Comparison of ENCODE assay signal across 8 cellular contexts in the genomic region with DNA sequence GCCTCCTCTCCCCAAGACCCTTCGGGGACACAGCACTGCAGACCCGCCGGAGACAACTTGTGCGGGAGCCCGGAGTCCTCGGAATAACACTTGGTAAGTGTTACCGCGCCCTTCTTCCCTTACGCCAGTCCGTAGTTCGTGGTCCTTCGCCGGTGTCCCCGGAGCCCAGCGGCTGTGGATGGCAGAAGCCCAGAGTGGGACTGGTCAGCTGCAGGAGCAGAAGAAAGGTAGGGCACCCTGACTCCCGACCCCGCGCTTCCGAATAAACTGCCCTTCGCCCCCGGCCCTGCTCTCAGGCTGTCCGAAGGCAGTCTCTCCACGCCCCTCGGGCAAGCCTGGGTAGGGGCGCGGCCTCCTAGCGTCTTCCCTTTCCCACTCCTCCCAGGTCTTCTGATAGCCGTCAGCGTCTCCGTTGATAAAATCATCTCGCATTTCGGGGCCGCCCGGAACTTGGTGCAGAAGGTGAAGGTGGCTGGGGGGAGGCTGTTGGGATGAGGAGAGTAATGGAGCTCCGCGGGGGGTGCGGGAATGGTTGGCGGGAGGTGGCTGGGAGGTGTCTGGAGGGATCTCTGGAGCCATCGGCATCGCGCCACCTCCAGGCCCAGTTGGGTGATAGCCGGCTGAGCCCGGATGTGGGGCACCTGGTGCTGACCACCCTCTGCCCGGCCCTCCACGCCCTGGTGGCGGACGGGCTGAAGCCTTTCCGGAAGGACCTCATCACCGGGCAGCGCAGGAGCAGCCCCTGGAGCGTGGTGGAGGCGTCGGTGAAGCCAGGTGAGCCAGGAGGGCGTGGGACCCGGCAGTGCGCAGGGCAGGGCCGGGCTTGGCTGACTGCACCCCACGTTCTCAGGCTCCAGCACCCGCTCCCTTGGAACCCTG. TPM values are rescaled to one million over a fixed set of nuclear protein-coding genes. Genes with fewer than 3 reads are reported as not detected.
DNase-seq lines count a peak whose midpoint lies in the region; ATAC-seq and TF ChIP-seq lines count a peak whose summit lies in the region.

No MANE protein-coding gene starts in this region.

- H3K4me3 ChIP-seq in IMR-90 (ENCODE audit: insufficient read depth, low read depth, low read length) (peak overlapping the region; percentile 58), SJCRH30 (peak overlapping the region; percentile 76), right lobe of liver (peak overlapping the region; percentile 73 to 93 (median 87))

- intact Hi-C loops in IMR-90 (cut with micrococcal nuclease) (loop anchor here (5.0 to 10.0 kb wide), 3 partner anchors 120 to 322 kb away; partner anchors contain the start of genes MTX1 and THBS3), right lobe of liver (cut with DNase I) (loop anchor here (5.0 kb wide), 2 partner anchors 48 to 73 kb away; partner anchors contain the start of gene HCN3 (in 2 of the 2))
- intact Hi-C loops in dendritic cell treated with granulocyte-macrophage colony-stimulating factor and Interleukin-4, amounts not matched to agents 40 ng/mL and 50 ng/mL, for 4 days (cut with micrococcal nuclease) = loop anchor here (2.0 kb wide), 1 partner anchor 74 kb away; no protein-coding TSS in a partner anchor

- in situ Hi-C loops in IMR-90 (cut with MboI; ENCODE audit: low sequenced_read_pairs) = no loop called here

- H3K79me1 ChIP-seq in IMR-90 (ENCODE audit: low read depth in 1 of 2, low read length in 2 of 2) = peaks cover 11 to 58% of the 10 kb centered on the region in 2 experiments

- H3K36me3 ChIP-seq in IMR-90 (ENCODE audit: control insufficient read depth, insufficient read depth, low read length) = peaks cover 19% of the 10 kb centered on the region
- H3K36me3 ChIP-seq in SJCRH30 = no peaks in the 10 kb centered on the region; the same call in 1 of the 2 replicates
- peaks cover 0 to under 1% (median 0%) of the 10 kb centered on the region in 4 donors for H3K36me3 ChIP-seq in right lobe of liver

- peaks cover 53% of the 10 kb centered on the region for H3K4me1 Mint-ChIP-seq in dendritic cell treated with granulocyte-macrophage colony-stimulating factor and Interleukin-4, amounts not matched to agents 40 ng/mL and 50 ng/mL, for 4 days (ENCODE audit: low read depth)

- H3K56ac ChIP-seq in IMR-90 (ENCODE audit: extremely low read depth, insufficient read depth, low read length) = peak overlapping the region; percentile 60

- H2BK20ac ChIP-seq in IMR-90 (ENCODE audit: low read depth, low read length) = no peak overlapping the region

- H2BK15ac ChIP-seq in IMR-90 (ENCODE audit: low read depth, low read length) = 0 out of 3 replicates have a peak overlapping the region, but pooled peaks have one; percentile 38

- H3K9ac ChIP-seq in IMR-90 (ENCODE audit: low read depth, low read length) = peak overlapping the region; percentile 75

- H3K9me3 Mint-ChIP-seq in dendritic cell treated with granulocyte-macrophage colony-stimulating factor and Interleukin-4, amounts not matched to agents 40 ng/mL and 50 ng/mL, for 4 days = no peaks in the 10 kb centered on the region

- no TSS peak for BruUV-seq in IMR-90 (replicated peaks; lab: Mats Ljungman, UMichigan)

- peak overlapping the region; percentile 98 for H2AFZ ChIP-seq in IMR-90 (replicated peaks; ENCODE audit: low read length, poor library complexity)

- ATAC-seq in IMR-90 (ENCODE audit: low read depth) (no peak), right lobe of liver (peak in 3 of 4 donors; percentile 0 to 2 (median 1)), HG02885 (IDR thresholded peaks at IDR 0.05; ENCODE audit: poor library complexity, unreplicated experiment) (no peak)

- dilution Hi-C loops in IMR-90 (cut with HindIII; ENCODE audit: low sequenced_read_pairs, unreplicated experiment) = no loop called here

- H3K9me3 ChIP-seq in IMR-90 (ENCODE audit: control insufficient read depth, insufficient read depth, low read length) (no peaks in the 10 kb centered on the region), SJCRH30 (replicated peaks) (no peaks in the 10 kb centered on the region), right lobe of liver (no peaks in the 10 kb centered on the region)

- peak overlapping the region; percentile 89 for H3K27ac Mint-ChIP-seq in dendritic cell treated with granulocyte-macrophage colony-stimulating factor and Interleukin-4, amounts not matched to agents 40 ng/mL and 50 ng/mL, for 4 days

- CTCF ChIA-PET in IMR-90 (lab: Yijun Ruan, JAX) = interaction anchor here (0.6 to 1.6 kb wide), 3 partner anchors 13 to 383 kb away, joined by 4 to 5 read pairs (median 5); no protein-coding TSS in a partner anchor

- TF ChIP-seq RAD21 in IMR-90 (IDR thresholded peaks at IDR 0.05; ENCODE audit: low read length) = peak; percentile 24; the same call in 1 of the 2 replicates

- H3K9me1 ChIP-seq in IMR-90 (ENCODE audit: insufficient read depth, low read length) = peaks cover 15% of the 10 kb centered on the region; the same call in 1 of the 2 replicates

- DNase-seq in NCI-H2227 (lab: John Stamatoyannopoulos, UW; ENCODE audit: unreplicated experiment) (peak; percentile 72), NCI-H2227 treated with DMSO at 0.1 percent for 48 hours (lab: John Stamatoyannopoulos, UW) (no peak), IMR-90 (peak; percentile 40), SJCRH30 (peak in 1 of 2 experiments; percentile 37), right lobe of liver (peak in 2 of 3 donors; percentile 67 to 68), substantia nigra (lab: John Stamatoyannopoulos, UW) (peak in 17 of 49 donors; percentile 20 to 68 (median 38))

- no peak for TF ChIP-seq POLR2A in IMR-90 (IDR thresholded peaks at IDR 0.05; ENCODE audit: low read depth, low read length)
- no peak for TF ChIP-seq POLR2A in right lobe of liver (IDR thresholded peaks at IDR 0.05)

- peaks cover 6% of the 10 kb centered on the region for H3K27me3 Mint-ChIP-seq in dendritic cell treated with granulocyte-macrophage colony-stimulating factor and Interleukin-4, amounts not matched to agents 40 ng/mL and 50 ng/mL, for 4 days

- H3K27ac ChIP-seq in IMR-90 (ENCODE audit: insufficient read depth, low read length) (peak overlapping the region; percentile 78), SJCRH30 (peak overlapping the region; percentile 11), right lobe of liver (peak overlapping the region; percentile 50 to 94 (median 84)), substantia nigra (ENCODE audit: low read depth, low read length, poor library complexity, severe bottlenecking) (peak overlapping the region; percentile 80)

- H2BK5ac ChIP-seq in IMR-90 (ENCODE audit: low read depth, low read length, poor library complexity, severe bottlenecking) = peak overlapping the region; percentile 72

- POLR2A ChIA-PET in IMR-90 (lab: Charles Lee; ENCODE audit: unreplicated experiment) = no interaction called here

- peak overlapping the region; percentile 95 for H3K4me2 ChIP-seq in IMR-90 (ENCODE audit: low read depth, low read length)

- H4K5ac ChIP-seq in IMR-90 (ENCODE audit: low read depth, low read length) = 0 out of 2 replicates have a peak overlapping the region, but pooled peaks have one; percentile 11

- H4K8ac ChIP-seq in IMR-90 (ENCODE audit: low read depth in 2 of 2, low read length in 2 of 2) = peak overlapping the region; percentile 49 to 54; a peak in 3 of 4 replicates

- peak overlapping the region; percentile 51 for H4K91ac ChIP-seq in IMR-90 (ENCODE audit: insufficient read depth, low read depth, low read length)

- H3K4ac ChIP-seq in IMR-90 (ENCODE audit: low read depth, low read length) = peak overlapping the region; percentile 60

- H3K18ac ChIP-seq in IMR-90 (ENCODE audit: low read depth, low read length) = peak overlapping the region; percentile 16; the same call in 1 of the 2 replicates

- H3K23ac ChIP-seq in IMR-90 (ENCODE audit: low read depth, low read length) = peak overlapping the region; percentile 84; the same call in 1 of the 2 replicates

- peaks cover 56% of the 10 kb centered on the region for H3K36me3 Mint-ChIP-seq in dendritic cell treated with granulocyte-macrophage colony-stimulating factor and Interleukin-4, amounts not matched to agents 40 ng/mL and 50 ng/mL, for 4 days (ENCODE audit: low read depth)

- H2AK9ac ChIP-seq in IMR-90 (replicated peaks; ENCODE audit: low read depth, low read length, poor library complexity) = peak overlapping the region; percentile 86

- H3K4me3 Mint-ChIP-seq in dendritic cell treated with granulocyte-macrophage colony-stimulating factor and Interleukin-4, amounts not matched to agents 40 ng/mL and 50 ng/mL, for 4 days = peak overlapping the region; percentile 92

- H3K27me3 ChIP-seq in IMR-90 (ENCODE audit: control insufficient read depth, insufficient read depth, low read length) (no peaks in the 10 kb centered on the region), SJCRH30 (no peaks in the 10 kb centered on the region), right lobe of liver (no peaks in the 10 kb centered on the region)

- H2AK5ac ChIP-seq in IMR-90 (ENCODE audit: low read depth, low read length) = peak overlapping the region; percentile 58

- 10% methylated on average over 30 of the region's 59 CpGs; no CpG with 5 or more reads in 1 of the 2 experiments for WGBS in IMR-90 (ENCODE audit: extremely low coverage in 2 of 2, insufficient read length in 1 of 2), 2 experiments
- WGBS in right lobe of liver (ENCODE audit: insufficient coverage, low coverage, low lambda C conversion rate, missing lambda C conversion rate) = 9% methylated on average over 19 of the region's 59 CpGs

- H4K20me1 ChIP-seq in IMR-90 (ENCODE audit: insufficient read depth, low read length) = peaks cover 25% of the 10 kb centered on the region

- H2BK120ac ChIP-seq in IMR-90 (ENCODE audit: low read depth, low read length) = no peak overlapping the region

- peak overlapping the region; percentile 69 for H3K14ac ChIP-seq in IMR-90 (replicated peaks; ENCODE audit: low read depth, low read length)

- H3K4me1 ChIP-seq in IMR-90 (ENCODE audit: control insufficient read depth, insufficient read depth, low read length) (peaks cover 18% of the 10 kb centered on the region; the same call in 1 of the 2 replicates), SJCRH30 (no peaks in the 10 kb centered on the region), right lobe of liver (peaks cover 0 to 14% (median 1%) of the 10 kb centered on the region in 4 donors)

- TF ChIP-seq CTCF in IMR-90 (conservative IDR thresholded peaks at IDR 0.05; ENCODE audit: low read depth, low read length) = peak; percentile 51
- peak; percentile 23 to 34 (median 30) for TF ChIP-seq CTCF in right lobe of liver (IDR thresholded peaks at IDR 0.05)

RNA-seq across cellular contexts. Expression of gene RUSC1, which starts 4.3 kb away (rescaled TPM):
- total RNA-seq in IMR-90 (2012; rRNA removed) = 4.1 and 4.2 TPM in 2 replicates
- polyA plus RNA-seq in IMR-90 (2012; rRNA removed) = 31.4 and 32.7 TPM in 2 replicates
- polyA plus RNA-seq in IMR-90 (2012; cell fraction: cytosol; rRNA removed) = 20.7 and 29.2 TPM in 2 replicates
- polyA plus RNA-seq in IMR-90 (2012; cell fraction: nucleus; rRNA removed; ENCODE audit: low replicate concordance) = 92.9 and 175 TPM in 2 replicates
- 18.6 and 21.0 TPM in 2 replicates for total RNA-seq in SJCRH30 (2014; rRNA removed; shearing (Covaris generic))
- total RNA-seq in right lobe of liver = 10 to 100 TPM in 1 of 6 experiments, 1 to 10 TPM in 5; 4.6 to 12.7 (median 7.6) TPM

RNA-seq across cellular contexts. Expression of gene FDPS, which starts 16.3 kb away (rescaled TPM):
- 176 and 191 TPM in 2 replicates for total RNA-seq in IMR-90 (2012; rRNA removed)
- polyA plus RNA-seq in IMR-90 (2012; rRNA removed) = 183 and 186 TPM in 2 replicates
- polyA plus RNA-seq in IMR-90 (2012; cell fraction: cytosol; rRNA removed) = 89.2 and 302 TPM in 2 replicates
- 127 and 231 TPM in 2 replicates for polyA plus RNA-seq in IMR-90 (2012; cell fraction: nucleus; rRNA removed; ENCODE audit: low replicate concordance)
- 144 and 148 TPM in 2 replicates for total RNA-seq in SJCRH30 (2014; rRNA removed; shearing (Covaris generic))
- total RNA-seq in right lobe of liver = 100 to 1,000 TPM in 4 of 6 experiments, 10 to 100 TPM in 2; 51.1 to 236 (median 171) TPM

RNA-seq across cellular contexts. Expression of gene PKLR, which starts 23.7 kb away (rescaled TPM):
- not detected in 2 replicates for total RNA-seq in IMR-90 (2012; rRNA removed)
- 0.03 TPM in 1 of 2 replicates, not detected in the other for polyA plus RNA-seq in IMR-90 (2012; rRNA removed)
- polyA plus RNA-seq in IMR-90 (2012; cell fraction: cytosol; rRNA removed) = not detected in 2 replicates
- polyA plus RNA-seq in IMR-90 (2012; cell fraction: nucleus; rRNA removed; ENCODE audit: low replicate concordance) = 0.03 and 0.05 TPM in 2 replicates
- 0.04 TPM in 1 of 2 replicates, not detected in the other for total RNA-seq in SJCRH30 (2014; rRNA removed; shearing (Covaris generic))
- 10 to 100 TPM; 27.0 to 95.3 (median 36.1) TPM for total RNA-seq in right lobe of liver

RNA-seq across cellular contexts. Expression of gene HCN3, which starts 47.7 kb away (rescaled TPM):
- total RNA-seq in IMR-90 (2012; rRNA removed) = 0.36 and 0.83 TPM in 2 replicates
- polyA plus RNA-seq in IMR-90 (2012; rRNA removed) = 2.7 and 2.9 TPM in 2 replicates
- 0.88 and 1.4 TPM in 2 replicates for polyA plus RNA-seq in IMR-90 (2012; cell fraction: cytosol; rRNA removed)
- polyA plus RNA-seq in IMR-90 (2012; cell fraction: nucleus; rRNA removed; ENCODE audit: low replicate concordance) = 20.7 and 30.0 TPM in 2 replicates
- 1.6 and 1.7 TPM in 2 replicates for total RNA-seq in SJCRH30 (2014; rRNA removed; shearing (Covaris generic))
- 1 to 10 TPM in 4 of 6 experiments, under 1 TPM in 2; 0.56 to 1.6 (median 1.2) TPM for total RNA-seq in right lobe of liver

RNA-seq across cellular contexts. Expression of gene CLK2, which starts 51.7 kb away (rescaled TPM):
- total RNA-seq in IMR-90 (2012; rRNA removed) (19.2 and 19.7 TPM in 2 replicates), right lobe of liver (10 to 100 TPM; 10.4 to 29.2 (median 20.2) TPM)
- polyA plus RNA-seq in IMR-90 (2012; rRNA removed) = 53.0 and 61.2 TPM in 2 replicates
- 18.2 and 18.6 TPM in 2 replicates for polyA plus RNA-seq in IMR-90 (2012; cell fraction: cytosol; rRNA removed)
- polyA plus RNA-seq in IMR-90 (2012; cell fraction: nucleus; rRNA removed; ENCODE audit: low replicate concordance) = 460 and 576 TPM in 2 replicates
- total RNA-seq in SJCRH30 (2014; rRNA removed; shearing (Covaris generic)) = 29.7 and 43.1 TPM in 2 replicates

Comparison
In these comparisons a context has a peak if more than half of its experiments do, and no peak if none do; other contexts are left out.
1. ATAC-seq: peak in right lobe of liver (3 of 4); none in IMR-90 (single experiment) and HG02885 (single experiment).
2. H3K27ac ChIP-seq: peak in every context shown above with its lines; median percentile 84 in right lobe of liver; 80 in substantia nigra; 78 in IMR-90; 11 in SJCRH30.
3. RNA of gene PKLR, which starts 23.7 kb away (total RNA-seq): 27.0 to 95.3 TPM in right lobe of liver; 0.04 TPM in SJCRH30 and not detected in IMR-90; every median in the first group is over 10 times any median in the second.
4. Peak in every context shown above with its lines, with median percentiles within 50 percentile points of each other: H3K4me3 ChIP-seq.